ENCODE assay signal across 1 cellular context in the genomic region with DNA sequence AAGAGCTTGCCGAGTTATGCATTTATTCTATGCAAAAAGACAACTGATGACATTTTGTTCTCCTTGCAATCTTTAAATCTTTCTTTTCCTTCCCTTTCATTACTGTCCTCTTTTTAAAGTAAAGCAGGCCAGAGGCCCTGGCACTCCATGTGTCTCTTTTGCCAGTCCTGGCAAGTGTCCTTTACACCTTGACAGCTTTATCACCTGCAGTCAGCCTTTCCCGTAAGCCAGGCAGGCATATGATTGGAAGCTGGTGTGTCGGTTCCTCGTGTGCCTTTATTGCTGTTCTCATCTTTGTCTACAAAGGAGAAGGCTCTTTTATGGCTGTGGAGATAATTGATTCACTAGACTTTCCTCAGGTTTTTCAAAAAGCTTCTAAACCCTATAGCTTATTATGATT.
TF ChIP-seq lines count a peak whose summit lies in the region.

No MANE protein-coding gene starts in this region.

TF ChIP-seq in GM23338, 12 proteins besides CTCF, POLR2A, EP300 and RAD21 (continued from another document):
- TF ChIP-seq, protein P1, sequence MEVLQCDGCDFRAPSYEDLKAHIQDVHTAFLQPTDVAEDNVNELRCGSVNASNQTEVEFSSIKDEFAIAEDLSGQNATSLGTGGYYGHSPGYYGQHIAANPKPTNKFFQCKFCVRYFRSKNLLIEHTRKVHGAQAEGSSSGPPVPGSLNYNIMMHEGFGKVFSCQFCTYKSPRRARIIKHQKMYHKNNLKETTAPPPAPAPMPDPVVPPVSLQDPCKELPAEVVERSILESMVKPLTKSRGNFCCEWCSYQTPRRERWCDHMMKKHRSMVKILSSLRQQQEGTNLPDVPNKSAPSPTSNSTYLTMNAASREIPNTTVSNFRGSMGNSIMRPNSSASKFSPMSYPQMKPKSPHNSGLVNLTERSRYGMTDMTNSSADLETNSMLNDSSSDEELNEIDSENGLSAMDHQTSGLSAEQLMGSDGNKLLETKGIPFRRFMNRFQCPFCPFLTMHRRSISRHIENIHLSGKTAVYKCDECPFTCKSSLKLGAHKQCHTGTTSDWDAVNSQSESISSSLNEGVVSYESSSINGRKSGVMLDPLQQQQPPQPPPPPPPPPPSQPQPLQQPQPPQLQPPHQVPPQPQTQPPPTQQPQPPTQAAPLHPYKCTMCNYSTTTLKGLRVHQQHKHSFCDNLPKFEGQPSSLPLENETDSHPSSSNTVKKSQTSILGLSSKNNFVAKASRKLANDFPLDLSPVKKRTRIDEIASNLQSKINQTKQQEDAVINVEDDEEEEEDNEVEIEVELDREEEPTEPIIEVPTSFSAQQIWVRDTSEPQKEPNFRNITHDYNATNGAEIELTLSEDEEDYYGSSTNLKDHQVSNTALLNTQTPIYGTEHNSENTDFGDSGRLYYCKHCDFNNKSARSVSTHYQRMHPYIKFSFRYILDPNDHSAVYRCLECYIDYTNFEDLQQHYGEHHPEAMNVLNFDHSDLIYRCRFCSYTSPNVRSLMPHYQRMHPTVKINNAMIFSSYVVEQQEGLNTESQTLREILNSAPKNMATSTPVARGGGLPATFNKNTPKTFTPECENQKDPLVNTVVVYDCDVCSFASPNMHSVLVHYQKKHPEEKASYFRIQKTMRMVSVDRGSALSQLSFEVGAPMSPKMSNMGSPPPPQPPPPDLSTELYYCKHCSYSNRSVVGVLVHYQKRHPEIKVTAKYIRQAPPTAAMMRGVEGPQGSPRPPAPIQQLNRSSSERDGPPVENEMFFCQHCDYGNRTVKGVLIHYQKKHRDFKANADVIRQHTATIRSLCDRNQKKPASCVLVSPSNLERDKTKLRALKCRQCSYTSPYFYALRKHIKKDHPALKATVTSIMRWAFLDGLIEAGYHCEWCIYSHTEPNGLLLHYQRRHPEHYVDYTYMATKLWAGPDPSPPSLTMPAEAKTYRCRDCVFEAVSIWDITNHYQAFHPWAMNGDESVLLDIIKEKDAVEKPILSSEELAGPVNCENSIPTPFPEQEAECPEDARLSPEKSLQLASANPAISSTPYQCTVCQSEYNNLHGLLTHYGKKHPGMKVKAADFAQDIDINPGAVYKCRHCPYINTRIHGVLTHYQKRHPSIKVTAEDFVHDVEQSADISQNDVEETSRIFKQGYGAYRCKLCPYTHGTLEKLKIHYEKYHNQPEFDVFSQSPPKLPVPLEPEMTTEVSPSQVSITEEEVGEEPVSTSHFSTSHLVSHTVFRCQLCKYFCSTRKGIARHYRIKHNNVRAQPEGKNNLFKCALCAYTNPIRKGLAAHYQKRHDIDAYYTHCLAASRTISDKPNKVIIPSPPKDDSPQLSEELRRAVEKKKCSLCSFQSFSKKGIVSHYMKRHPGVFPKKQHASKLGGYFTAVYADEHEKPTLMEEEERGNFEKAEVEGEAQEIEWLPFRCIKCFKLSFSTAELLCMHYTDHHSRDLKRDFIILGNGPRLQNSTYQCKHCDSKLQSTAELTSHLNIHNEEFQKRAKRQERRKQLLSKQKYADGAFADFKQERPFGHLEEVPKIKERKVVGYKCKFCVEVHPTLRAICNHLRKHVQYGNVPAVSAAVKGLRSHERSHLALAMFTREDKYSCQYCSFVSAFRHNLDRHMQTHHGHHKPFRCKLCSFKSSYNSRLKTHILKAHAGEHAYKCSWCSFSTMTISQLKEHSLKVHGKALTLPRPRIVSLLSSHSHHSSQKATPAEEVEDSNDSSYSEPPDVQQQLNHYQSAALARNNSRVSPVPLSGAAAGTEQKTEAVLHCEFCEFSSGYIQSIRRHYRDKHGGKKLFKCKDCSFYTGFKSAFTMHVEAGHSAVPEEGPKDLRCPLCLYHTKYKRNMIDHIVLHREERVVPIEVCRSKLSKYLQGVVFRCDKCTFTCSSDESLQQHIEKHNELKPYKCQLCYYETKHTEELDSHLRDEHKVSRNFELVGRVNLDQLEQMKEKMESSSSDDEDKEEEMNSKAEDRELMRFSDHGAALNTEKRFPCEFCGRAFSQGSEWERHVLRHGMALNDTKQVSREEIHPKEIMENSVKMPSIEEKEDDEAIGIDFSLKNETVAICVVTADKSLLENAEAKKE (CRISPR knock-in tag; IDR thresholded peaks at IDR 0.05) = no peak
TF ChIP-seq in GM23338: peak in this region for 0.
